Comparison of ENCODE assay signal across 17 cellular contexts in genomic region chr5:93611510-93611899, GRCh38. TPM values are rescaled to one million over a fixed set of nuclear protein-coding genes. Genes with fewer than 3 reads are reported as not detected.
DNase-seq lines count a peak whose midpoint lies in the region; ATAC-seq and TF ChIP-seq lines count a peak whose summit lies in the region.
"Had no signal": no experiment of that assay in that cellular context is flagged by ENCODE, and none has a peak within 500 bp of the region (broad histone marks: within the 10 kb centered on the region; RNA-seq: fewer than 3 reads in every experiment).

No MANE protein-coding gene starts in this region.

- H3K27ac Mint-ChIP-seq in CD4-positive, alpha-beta memory T cell = peak overlapping the region in 4 of 7 donors; percentile 27 to 80 (median 66)
- no peak overlapping the region for H3K27ac Mint-ChIP-seq in nephron progenitor cell

- H3K36me3 ChIP-seq in CD4-positive, alpha-beta memory T cell (ENCODE audit: insufficient read depth, low read length) = no peaks in the 10 kb centered on the region
- no peaks in the 10 kb centered on the region for H3K36me3 ChIP-seq in MM.1S (replicated peaks; ENCODE audit: insufficient read depth, low read length)
- H3K36me3 ChIP-seq: pancreas had no signal

- CTCF ChIA-PET in CD4-positive, alpha-beta memory T cell (lab: Charles Lee; ENCODE audit: partially characterized antibody) = interaction anchor here (1.2 kb wide), 1 partner anchor 9 kb away, joined by 5 read pairs; no protein-coding TSS in a partner anchor

- no peak overlapping the region for H3K9ac ChIP-seq in MM.1S (ENCODE audit: low read length)

- H2AFZ ChIP-seq in MM.1S (ENCODE audit: low read length) = no peak overlapping the region

- H3K27me3 Mint-ChIP-seq in CD4-positive, alpha-beta memory T cell = peaks cover 61 to 72% of the 10 kb centered on the region in 2 donors
- no peaks in the 10 kb centered on the region for H3K27me3 Mint-ChIP-seq in nephron progenitor cell (ENCODE audit: low read depth, poor library complexity)

- intact Hi-C loops in CD4-positive, alpha-beta memory T cell (cut with micrococcal nuclease) = no loop called here
- intact Hi-C loops in dorsolateral prefrontal cortex (cut with DNase I) = no loop called here

- H3K9me2 ChIP-seq in MM.1S (replicated peaks; ENCODE audit: insufficient read depth, low read length) = no peaks in the 10 kb centered on the region

- POLR2A ChIA-PET in CD4-positive, alpha-beta memory T cell (lab: Charles Lee; ENCODE audit: partially characterized antibody) = interaction anchor here (0.6 to 1.5 kb wide), 2 partner anchors 27 to 513 kb away, joined by 3 to 4 read pairs; no protein-coding TSS in a partner anchor

- peak overlapping the region; percentile 37; the same call in 1 of the 2 replicates for H3K4me2 ChIP-seq in MM.1S (ENCODE audit: low read depth, low read length)

- TF ChIP-seq CTCF in MM.1S (IDR thresholded peaks at IDR 0.05; ENCODE audit: low read length) (no peak), dorsolateral prefrontal cortex (IDR thresholded peaks at IDR 0.05 in 54 of 56, conservative IDR thresholded peaks at IDR 0.05 in 2 of 56; ENCODE audit: low read depth in 1 of 56, partially characterized antibody in 56 of 56) (no peak), nephron progenitor cell (IDR thresholded peaks at IDR 0.05) (no peak)

- H4K20me1 ChIP-seq in MM.1S (ENCODE audit: insufficient read depth, low read length) = no peaks in the 10 kb centered on the region

- H3K4me1 ChIP-seq in CD4-positive, alpha-beta memory T cell (ENCODE audit: insufficient read depth, low read length) = peaks cover 8% of the 10 kb centered on the region
- H3K4me1 ChIP-seq in MM.1S (ENCODE audit: low read length) = no peaks in the 10 kb centered on the region
- H3K4me1 ChIP-seq: foreskin keratinocyte had no signal

- no peak overlapping the region for H3K4me3 ChIP-seq in CD4-positive, alpha-beta memory T cell (ENCODE audit: low read length in 2 of 2)
- H3K4me3 ChIP-seq in MM.1S (ENCODE audit: low read length) = no peak overlapping the region
- peak overlapping the region in 51 of 59 donors; percentile 8 to 61 (median 45) for H3K4me3 ChIP-seq in dorsolateral prefrontal cortex
- H3K4me3 ChIP-seq: pancreas had no signal

- peaks cover 0 to 26% (median 11%) of the 10 kb centered on the region in 8 donors for H3K9me3 Mint-ChIP-seq in CD4-positive, alpha-beta memory T cell
- H3K9me3 Mint-ChIP-seq in nephron progenitor cell = no peaks in the 10 kb centered on the region

- no peaks in the 10 kb centered on the region for H3K9me3 ChIP-seq in CD4-positive, alpha-beta memory T cell (ENCODE audit: control insufficient read depth in 1 of 2, low read length in 2 of 2)
- no peaks in the 10 kb centered on the region for H3K9me3 ChIP-seq in MM.1S (replicated peaks; ENCODE audit: insufficient read depth, low read length)
- H3K9me3 ChIP-seq: pancreas had no signal

- ATAC-seq in HG03045 (IDR thresholded peaks at IDR 0.05; ENCODE audit: unreplicated experiment) (no peak), HG02981 (IDR thresholded peaks at IDR 0.05; ENCODE audit: unreplicated experiment) (no peak)

- H3K27ac ChIP-seq in CD4-positive, alpha-beta memory T cell (ENCODE audit: low read depth, low read length) = no peak overlapping the region
- H3K27ac ChIP-seq in MM.1S (ENCODE audit: low read length) (no peak overlapping the region), dorsolateral prefrontal cortex (peak overlapping the region in 1 of 59 donors; percentile 38)
- H3K27ac ChIP-seq: foreskin keratinocyte, pancreas had no signal

- H3K4me3 Mint-ChIP-seq in CD4-positive, alpha-beta memory T cell = no peak overlapping the region
- peak overlapping the region; percentile 59 for H3K4me3 Mint-ChIP-seq in nephron progenitor cell

- no peaks in the 10 kb centered on the region for H3F3A ChIP-seq in MM.1S (ENCODE audit: insufficient read depth, low read length)

- peaks cover 74% of the 10 kb centered on the region for H3K27me3 ChIP-seq in CD4-positive, alpha-beta memory T cell (ENCODE audit: insufficient read depth, low read length)
- H3K27me3 ChIP-seq in MM.1S (replicated peaks; ENCODE audit: insufficient read depth, low read length) (peaks cover 9% of the 10 kb centered on the region), dorsolateral prefrontal cortex (peaks cover 0 to 76% (median 30%) of the 10 kb centered on the region in 45 donors)

- no peak for DNase-seq in CD4-positive, alpha-beta memory T cell
- DNase-seq in MM.1S (no peak), dorsolateral prefrontal cortex (no peak), nephron progenitor cell (no peak), RPMI8226 (no peak), NOMO-1 treated with dmso at 0.1 percent for 144 hours (lab: John Stamatoyannopoulos, UW; ENCODE audit: unreplicated experiment) (no peak)
- DNase-seq: activated CD4-positive, alpha-beta T cell treated with anti-CD3 and anti-CD28 coated beads, Interleukin-2, amount 50 U/mL, for 1 hour; activated CD8-positive, alpha-beta memory T cell treated with anti-CD3 and anti-CD28 coated beads, Interleukin-2, amount 50 U/mL, for 48 hours; activated naive CD4-positive, alpha-beta T cell; aorta; left cardiac atrium; NCI-H1436 treated with DMSO at 0.1 percent for 48 hours; stimulated activated CD4-positive, alpha-beta T cell treated with anti-CD3 and anti-CD28 coated beads, Interleukin-4, amount 100 ng/mL, for 24 hours had no signal

- H3K4me1 Mint-ChIP-seq in CD4-positive, alpha-beta memory T cell = peaks cover 10 to 15% (median 14%) of the 10 kb centered on the region in 4 donors
- H3K4me1 Mint-ChIP-seq in nephron progenitor cell = peaks cover 50% of the 10 kb centered on the region

- H3K36me3 Mint-ChIP-seq in CD4-positive, alpha-beta memory T cell = peaks cover 0 to 2% of the 10 kb centered on the region in 2 donors
- no peaks in the 10 kb centered on the region for H3K36me3 Mint-ChIP-seq in nephron progenitor cell (ENCODE audit: low read depth)

- H3K79me2 ChIP-seq in MM.1S (ENCODE audit: low read length) = no peaks in the 10 kb centered on the region

RNA-seq across cellular contexts. Expression of gene NR2F1, which starts 28.5 kb away (rescaled TPM):
- not detected for total RNA-seq in CD4-positive, alpha-beta memory T cell
- not detected for polyA plus RNA-seq in CD4-positive, alpha-beta memory T cell
- 100 to 1,000 TPM in 56 of 120 experiments, 10 to 100 TPM in 64; 46.1 to 145 (median 98.5) TPM for total RNA-seq in dorsolateral prefrontal cortex
- total RNA-seq: foreskin keratinocyte had no signal
- polyA plus RNA-seq: foreskin keratinocyte had no signal

RNA-seq across cellular contexts. Expression of gene NR2F1-AS1, which starts 30.5 kb away (rescaled TPM):
- not detected for total RNA-seq in CD4-positive, alpha-beta memory T cell
- polyA plus RNA-seq in CD4-positive, alpha-beta memory T cell = not detected
- 100 to 1,000 TPM in 43 of 120 experiments, 10 to 100 TPM in 77; 42.2 to 125 (median 96.4) TPM for total RNA-seq in dorsolateral prefrontal cortex
- total RNA-seq: foreskin keratinocyte had no signal
- polyA plus RNA-seq: foreskin keratinocyte had no signal

Comparison
In these comparisons a context has a peak if more than half of its experiments do, and no peak if none do; other contexts are left out.
1. H3K4me3 ChIP-seq: peak in dorsolateral prefrontal cortex (51 of 59); none in CD4-positive, alpha-beta memory T cell (0 of 2) and MM.1S (single experiment).
2. RNA of gene NR2F1, which starts 28.5 kb away (total RNA-seq): 46.1 to 145 TPM in dorsolateral prefrontal cortex; not detected in CD4-positive, alpha-beta memory T cell; every median in the first group is over 10 times any median in the second.
3. RNA of gene NR2F1-AS1, which starts 30.5 kb away (total RNA-seq): 42.2 to 125 TPM in dorsolateral prefrontal cortex; not detected in CD4-positive, alpha-beta memory T cell; every median in the first group is over 10 times any median in the second.